In genomic region chr12:115201928-115202327, GRCh38 we compare ENCODE assay signal across 22 cellular contexts.
"Had no signal": no experiment of that assay in that cellular context is flagged by ENCODE, and none has a peak within 500 bp of the region (broad histone marks: within the 10 kb centered on the region; RNA-seq: fewer than 3 reads in every experiment).

No MANE protein-coding gene starts in this region.

- H3K4me3 ChIP-seq: cardiac muscle cell had no signal

- ATAC-seq: activated CD8-positive, alpha-beta T cell treated with anti-CD3 and anti-CD28 coated beads, Interleukin-2, amount 10 ng/mL, durations not matched to agents 7 days and 5 days; T-helper 17 cell; WTC11 had no signal

- H3K27me3 ChIP-seq: cardiac muscle cell had no signal

- FAIRE-seq: astrocyte had no signal

- H3K27ac ChIP-seq: cardiac muscle cell had no signal

- H3K36me3 ChIP-seq: cardiac muscle cell had no signal

- DNase-seq: activated CD4-positive, alpha-beta T cell treated with anti-CD3 and anti-CD28 coated beads for 48 hours; activated CD4-positive, alpha-beta T cell treated with anti-CD3 and anti-CD28 coated beads, Interleukin-2, amount 50 U/mL, for 4 hours; activated CD4-positive, CD25-positive, alpha-beta regulatory T cell treated with anti-CD3 and anti-CD28 coated beads, Interleukin-2, amount 50 U/mL, for 72 hours; activated CD8-positive, alpha-beta memory T cell treated with anti-CD3 and anti-CD28 coated beads, Interleukin-2, amount 50 U/mL, for 48 hours; activated CD8-positive, alpha-beta T cell treated with anti-CD3 and anti-CD28 coated beads, Interleukin-2, amount 10 ng/mL, durations not matched to agents 7 days and 5 days; activated naive CD4-positive, alpha-beta T cell treated with anti-CD3 and anti-CD28 coated beads, Interleukin-2, amount 50 U/mL, for 16 hours; activated naive CD8-positive, alpha-beta T cell treated with anti-CD3 and anti-CD28 coated beads, Interleukin-2, amount 10 ng/mL, durations not matched to agents 7 days and 5 days; activated T-cell treated with anti-CD3 and anti-CD28 coated beads, Interleukin-2, amount 50 U/mL, for 1 hour; amniotic stem cell; Karpas-422; NCI-H1048; NCI-H146; NCI-H1930; NCI-H2171; NCI-H226; NCI-H69; SHP77 treated with DMSO at 0.1 percent for 48 hours; T-helper 17 cell; T-helper 9 cell had no signal
